ENCODE assay signal across 21 cellular contexts in genomic region chr17:28343491-28343932, GRCh38. TPM values are rescaled to one million over a fixed set of nuclear protein-coding genes. Genes with fewer than 3 reads are reported as not detected.
DNase-seq lines count a peak whose midpoint lies in the region; ATAC-seq and TF ChIP-seq lines count a peak whose summit lies in the region.
"Had no signal": no experiment of that assay in that cellular context is flagged by ENCODE, and none has a peak within 500 bp of the region (broad histone marks: within the 10 kb centered on the region; RNA-seq: fewer than 3 reads in every experiment).

No MANE protein-coding gene starts in this region.

- TF ChIP-seq POLR2A in thyroid gland (IDR thresholded peaks at IDR 0.05) = peak in 1 of 2 donors; percentile 9

- H3K4me3 ChIP-seq in right cardiac atrium (ENCODE audit: low read length) = no peak overlapping the region
- no peak overlapping the region for H3K4me3 ChIP-seq in thyroid gland (replicated peaks in 1 of 3)
- H3K4me3 ChIP-seq: heart right ventricle, thoracic aorta had no signal

- whole genome bisulfite sequencing in right cardiac atrium = 83% methylated on average over 10 of the region's 10 CpGs
- 44 to 45% methylated on average over 9 to 10 of the region's 10 CpGs for WGBS in thyroid gland, 2 donors

- H3K27me3 ChIP-seq in right cardiac atrium (ENCODE audit: control insufficient read depth, insufficient read depth) (no peaks in the 10 kb centered on the region), thyroid gland (no peaks in the 10 kb centered on the region)
- H3K27me3 ChIP-seq: heart right ventricle had no signal

- H3K9me3 ChIP-seq in right cardiac atrium (ENCODE audit: control insufficient read depth, low read length) (no peaks in the 10 kb centered on the region), thyroid gland (no peaks in the 10 kb centered on the region)
- H3K9me3 ChIP-seq: heart right ventricle, thoracic aorta had no signal

- no peak overlapping the region for H3K27ac ChIP-seq in right cardiac atrium (ENCODE audit: low read length)
- peak overlapping the region in 2 of 3 donors; percentile 28 to 40 for H3K27ac ChIP-seq in thyroid gland

- ATAC-seq in left ventricle myocardium superior = peak; percentile 10
- ATAC-seq in right cardiac atrium = no peak
- ATAC-seq in left lobe of liver = peak; percentile 6
- ATAC-seq in HG03342 (IDR thresholded peaks at IDR 0.05; ENCODE audit: unreplicated experiment) = no peak
- ATAC-seq: sciatic nerve had no signal

- no peak for TF ChIP-seq CTCF in thyroid gland (IDR thresholded peaks at IDR 0.05)

- peaks cover 61 to 68% of the 10 kb centered on the region in 2 donors for H3K36me3 ChIP-seq in thyroid gland

- intact Hi-C loops in left ventricle myocardium superior (cut with micrococcal nuclease) = no loop called here
- intact Hi-C loops in right cardiac atrium (cut with DNase I) = no loop called here
- intact Hi-C loops in thyroid gland (cut with DNase I) = no loop called here

- H3K4me1 ChIP-seq in right cardiac atrium (ENCODE audit: control insufficient read depth, insufficient read depth, low read length) (peaks cover 2% of the 10 kb centered on the region), thyroid gland (peaks cover 0 to 22% of the 10 kb centered on the region in 2 donors)

- DNase-seq in left ventricle myocardium superior (no peak), right cardiac atrium (no peak), RPMI8226 (peak; percentile 83), left lobe of liver (ENCODE audit: low spot score) (peak; percentile 55), thyroid gland (peak; percentile 82 to 86), NCI-H1436 (lab: John Stamatoyannopoulos, UW) (no peak), T-helper 2 cell (no peak)
- DNase-seq: activated CD4-positive, CD25-positive, alpha-beta regulatory T cell; activated CD8-positive, alpha-beta memory T cell treated with anti-CD3 and anti-CD28 coated beads for 24 hours; cortex of kidney; DMS153; heart right ventricle; immature natural killer cell; NCI-H446 treated with DMSO at 0.1 percent for 48 hours; occipital lobe had no signal

RNA-seq across cellular contexts. Expression of gene TNFAIP1, which starts 8.0 kb away (rescaled TPM):
- total RNA-seq in left ventricle myocardium superior (32.6 TPM), right cardiac atrium (10 to 100 TPM; 33.3 to 72.3 (median 34.7) TPM), left lobe of liver (28.8 TPM), thyroid gland (10 to 100 TPM; 28.4 to 36.9 (median 35.8) TPM)
- 20.1 TPM for polyA plus RNA-seq in right cardiac atrium

RNA-seq across cellular contexts. Expression of gene IFT20, which starts 8.2 kb away (rescaled TPM):
- total RNA-seq in left ventricle myocardium superior = 12.5 TPM
- 10 to 100 TPM; 20.6 to 22.8 (median 21.3) TPM for total RNA-seq in right cardiac atrium
- 27.0 TPM for polyA plus RNA-seq in right cardiac atrium
- 24.2 TPM for total RNA-seq in left lobe of liver
- total RNA-seq in thyroid gland = 10 to 100 TPM; 38.5 to 78.0 (median 63.6) TPM

RNA-seq across cellular contexts. Expression of gene POLDIP2, which starts 13.8 kb away (rescaled TPM):
- total RNA-seq in left ventricle myocardium superior (157 TPM), right cardiac atrium (10 to 100 TPM; 97.1 to 99.8 (median 98.6) TPM), left lobe of liver (119 TPM), thyroid gland (100 to 1,000 TPM in 2 of 4 donors, 10 to 100 TPM in 2; 55.4 to 102 (median 91.7) TPM)
- 95.6 TPM for polyA plus RNA-seq in right cardiac atrium

RNA-seq across cellular contexts. Expression of gene SEBOX, which starts 21.5 kb away (rescaled TPM):
- total RNA-seq in left ventricle myocardium superior (not detected), right cardiac atrium (not detected), left lobe of liver (not detected), thyroid gland (not detected)
- not detected for polyA plus RNA-seq in right cardiac atrium
- total RNA-seq: heart right ventricle, lung microvascular endothelial cell, M059J, occipital lobe, sciatic nerve, thoracic aorta had no signal
- polyA plus RNA-seq: AG04450, heart right ventricle, immature natural killer cell had no signal

RNA-seq across cellular contexts. Expression of gene TMEM97, which starts 24.5 kb away (rescaled TPM):
- 2.4 TPM for total RNA-seq in left ventricle myocardium superior
- 1 to 10 TPM; 5.5 to 6.7 (median 6.0) TPM for total RNA-seq in right cardiac atrium
- polyA plus RNA-seq in right cardiac atrium = 3.9 TPM
- 29.6 TPM for total RNA-seq in left lobe of liver
- 1 to 10 TPM; 3.1 to 5.2 (median 4.5) TPM for total RNA-seq in thyroid gland

Comparison
In these comparisons a context has a peak if more than half of its experiments do, and no peak if none do; other contexts are left out.
1. ATAC-seq: peak in left ventricle myocardium superior (single experiment) and left lobe of liver (single experiment); none in right cardiac atrium (0 of 2) and HG03342 (single experiment).
2. DNase-seq: peak in RPMI8226 (single experiment), left lobe of liver (single experiment) and thyroid gland (2 of 2); none in left ventricle myocardium superior (single experiment), right cardiac atrium (0 of 3), NCI-H1436 (single experiment) and T-helper 2 cell (0 of 5).